Comparison of ENCODE assay signal across 8 cellular contexts in the genomic region with DNA sequence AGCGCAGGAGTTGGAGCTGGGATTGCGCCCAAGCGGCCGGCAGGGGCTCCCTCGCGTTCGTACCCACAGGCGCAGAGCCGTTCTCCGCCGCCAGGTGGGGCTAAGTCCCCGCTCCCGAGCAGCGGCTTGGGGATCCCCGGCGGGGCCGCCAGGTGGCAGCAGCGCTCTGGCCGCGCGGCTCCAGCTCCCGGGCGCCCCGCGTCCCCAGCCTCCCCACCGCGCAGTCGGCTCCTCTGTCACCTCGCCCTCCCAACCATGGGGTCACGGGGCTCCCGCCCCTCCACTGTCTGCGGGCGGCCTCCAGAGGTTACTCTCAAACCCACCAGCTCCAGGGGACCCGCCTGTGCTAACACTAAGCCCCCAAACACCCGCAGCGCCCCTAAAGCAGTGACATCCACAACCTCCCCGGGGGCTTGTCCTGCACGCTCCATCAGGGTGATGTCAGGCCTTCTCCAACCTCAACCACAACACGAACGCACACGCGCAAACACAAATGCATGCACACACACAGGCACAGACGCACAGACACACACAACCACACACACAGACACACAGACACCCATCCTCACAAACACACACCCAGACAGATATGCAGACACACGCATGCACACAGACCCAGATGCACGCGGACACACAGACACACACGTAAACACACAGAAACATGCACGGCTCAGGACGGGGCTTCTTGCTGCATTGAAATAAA.
DNase-seq lines count a peak whose midpoint lies in the region; ATAC-seq lines count a peak whose summit lies in the region.

No MANE protein-coding gene starts in this region.

- peak; percentile 42 to 76 for DNase-seq in NCI-H524 (lab: John Stamatoyannopoulos, UW)
- DNase-seq in NCI-H524 treated with DMSO at 0.1 percent for 48 hours (lab: John Stamatoyannopoulos, UW): no peak
- DNase-seq in NCI-H2196 (lab: John Stamatoyannopoulos, UW; ENCODE audit: unreplicated experiment): peak; percentile 90
- peak; percentile 94 for DNase-seq in activated CD4-positive, CD25-positive, alpha-beta regulatory T cell treated with anti-CD3 and anti-CD28 coated beads, Interleukin-2, amount 50 U/mL, for 72 hours
- DNase-seq in central memory CD4-positive, alpha-beta T cell: peak; percentile 78
- peak; percentile 80 for DNase-seq in kidney tubule cell (ENCODE audit: low spot score)
- DNase-seq in stimulated activated CD4-positive, alpha-beta T cell treated with anti-CD3 and anti-CD28 coated beads, Interleukin-4, amount 100 ng/mL, for 24 hours: peak; percentile 88

- peak; percentile 73 for ATAC-seq in HG03039 (IDR thresholded peaks at IDR 0.05; ENCODE audit: unreplicated experiment)
